In the genomic region with DNA sequence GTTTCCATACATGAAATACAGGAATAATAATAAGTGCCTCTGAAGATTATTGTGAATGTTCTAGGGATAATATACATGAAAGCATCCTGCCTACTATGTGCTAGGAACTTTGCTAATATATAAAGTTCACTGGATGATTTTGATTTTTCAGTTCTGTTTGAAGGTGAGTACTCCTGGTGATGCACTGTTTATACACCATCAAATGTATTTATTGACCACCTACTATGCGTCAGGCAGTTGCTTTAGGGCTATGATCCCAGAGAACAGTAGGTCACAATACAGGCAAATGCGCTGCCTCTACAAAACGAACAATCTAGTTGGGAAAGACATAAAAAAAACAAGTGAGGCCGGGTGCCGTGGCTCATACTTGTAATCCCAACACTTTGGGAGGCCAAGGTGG, we compare ENCODE assay signal across 1 cellular context.
A peak's percentile ranks its signal among the peaks of the same experiment; 100 is the strongest.
TF ChIP-seq lines count a peak whose summit lies in the region.

No MANE protein-coding gene starts in this region.

TF ChIP-seq in HepG2, 621 proteins besides CTCF, POLR2A, EP300 and RAD21:
- TF ChIP-seq, protein P1, sequence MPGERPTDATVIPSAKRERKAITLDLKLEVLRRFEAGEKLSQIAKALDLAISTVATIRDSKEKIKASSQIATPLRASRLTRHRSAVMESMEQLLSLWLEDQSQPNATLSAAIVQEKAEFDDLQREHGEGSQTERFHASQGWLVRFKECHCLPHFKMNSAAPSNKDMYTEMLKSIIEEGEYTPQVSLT (CRISPR knock-in tag; IDR thresholded peaks at IDR 0.05; ENCODE audit: borderline replicate concordance, low read depth): no peak
- TF ChIP-seq PRPF4 (IDR thresholded peaks at IDR 0.05; ENCODE audit: low read depth, low read length, poor library complexity, severe bottlenecking) (no peak), ZKSCAN1 (IDR thresholded peaks at IDR 0.05; ENCODE audit: low read length) (peak; percentile 93), KLF6 (CRISPR knock-in tag; IDR thresholded peaks at IDR 0.05) (no peak)
